18 cellular contexts compared by ENCODE assay signal in genomic region chr20:33677991-33678431, GRCh38. TPM values are rescaled to one million over a fixed set of nuclear protein-coding genes. Genes with fewer than 3 reads are reported as not detected.
A peak's percentile ranks its signal among the peaks of the same experiment; 100 is the strongest.
DNase-seq lines count a peak whose midpoint lies in the region; ATAC-seq, FAIRE-seq and TF ChIP-seq lines count a peak whose summit lies in the region.
"Had no signal": no experiment of that assay in that cellular context is flagged by ENCODE, and none has a peak within 500 bp of the region (broad histone marks: within the 10 kb centered on the region; RNA-seq: fewer than 3 reads in every experiment).

No MANE protein-coding gene starts in this region.

- H3K4me1 ChIP-seq in adipocyte (ENCODE audit: control insufficient read depth, insufficient read depth, low read length), result peaks cover 60% of the 10 kb centered on the region
- peaks cover 21 to 30% of the 10 kb centered on the region in 2 donors for H3K4me1 ChIP-seq in mucosa of rectum (ENCODE audit: control insufficient read depth in 2 of 2, insufficient read depth in 2 of 2, low read length in 2 of 2)
- H3K4me1 ChIP-seq in tibial nerve, result peaks cover 0 to 39% (median 29%) of the 10 kb centered on the region in 4 donors
- H3K4me1 ChIP-seq: prostate gland had no signal

- TF ChIP-seq EP300 in tibial nerve (IDR thresholded peaks at IDR 0.05), result peak in 1 of 2 donors; percentile 13

- peak overlapping the region; percentile 95 for H3K27ac Mint-ChIP-seq in activated naive CD4-positive, alpha-beta T cell treated with anti-CD3 and anti-CD28 coated beads, Interleukin-2, amount 10 ng/mL, durations not matched to agents 7 days and 5 days

- peaks cover 88% of the 10 kb centered on the region for H3K4me1 Mint-ChIP-seq in activated naive CD4-positive, alpha-beta T cell treated with anti-CD3 and anti-CD28 coated beads, Interleukin-2, amount 10 ng/mL, durations not matched to agents 7 days and 5 days

- H3K27ac ChIP-seq in mucosa of rectum (ENCODE audit: low read depth in 2 of 2, low read length in 2 of 2), result peak overlapping the region; percentile 17 to 49
- peak overlapping the region; percentile 87 to 100 (median 93) for H3K27ac ChIP-seq in tibial nerve
- H3K27ac ChIP-seq: colonic mucosa, prostate gland, thoracic aorta had no signal

- TF ChIP-seq POLR2A in tibial nerve (IDR thresholded peaks at IDR 0.05), result no peak

- no peaks in the 10 kb centered on the region for H3K9me3 Mint-ChIP-seq in activated naive CD4-positive, alpha-beta T cell treated with anti-CD3 and anti-CD28 coated beads, Interleukin-2, amount 10 ng/mL, durations not matched to agents 7 days and 5 days

- H3K4me3 Mint-ChIP-seq in activated naive CD4-positive, alpha-beta T cell treated with anti-CD3 and anti-CD28 coated beads, Interleukin-2, amount 10 ng/mL, durations not matched to agents 7 days and 5 days, result peak overlapping the region; percentile 47

- H3K27me3 Mint-ChIP-seq in activated naive CD4-positive, alpha-beta T cell treated with anti-CD3 and anti-CD28 coated beads, Interleukin-2, amount 10 ng/mL, durations not matched to agents 7 days and 5 days, result no peaks in the 10 kb centered on the region

- no peak for DNase-seq in activated naive CD4-positive, alpha-beta T cell treated with anti-CD3 and anti-CD28 coated beads, Interleukin-2, amount 10 ng/mL, durations not matched to agents 7 days and 5 days
- no peak for DNase-seq in activated naive CD4-positive, alpha-beta T cell treated with anti-CD3 and anti-CD28 coated beads, Interleukin-2, amount 50 U/mL, for 16 hours
- no peak for DNase-seq in adipocyte (ENCODE audit: low read depth)
- peak in 1 of 2 donors; percentile 59 for DNase-seq in tibial nerve (ENCODE audit: low spot score in 2 of 2)
- DNase-seq in RCC 7860 (ENCODE audit: low spot score), result no peak
- no peak for DNase-seq in C1 segment of cervical spinal cord (lab: John Stamatoyannopoulos, UW)
- DNase-seq: Calu3, colonic mucosa, GDM1, kidney glomerular epithelial cell, NCI-H2081 had no signal

- H3K36me3 Mint-ChIP-seq in activated naive CD4-positive, alpha-beta T cell treated with anti-CD3 and anti-CD28 coated beads, Interleukin-2, amount 10 ng/mL, durations not matched to agents 7 days and 5 days, result peaks cover 67% of the 10 kb centered on the region

- peak overlapping the region; percentile 32 for H3K4me3 ChIP-seq in adipocyte (ENCODE audit: low read length)
- H3K4me3 ChIP-seq in mucosa of rectum (ENCODE audit: low read length in 2 of 2), result no peak overlapping the region
- no peak overlapping the region for H3K4me3 ChIP-seq in tibial nerve
- H3K4me3 ChIP-seq: ascending aorta, colonic mucosa, prostate gland, thoracic aorta had no signal

- WGBS in tibial nerve, 2 donors, result 69 to 84% methylated on average over 12 of the region's 12 CpGs

- H3K9me3 ChIP-seq in adipocyte (ENCODE audit: control insufficient read depth, low read length), result no peaks in the 10 kb centered on the region
- no peaks in the 10 kb centered on the region for H3K9me3 ChIP-seq in mucosa of rectum (ENCODE audit: control insufficient read depth in 2 of 2, low read length in 2 of 2)
- no peaks in the 10 kb centered on the region for H3K9me3 ChIP-seq in tibial nerve
- H3K9me3 ChIP-seq: ascending aorta, colonic mucosa, prostate gland, thoracic aorta had no signal

- no peak for TF ChIP-seq CTCF in tibial nerve (IDR thresholded peaks at IDR 0.05)

- no peaks in the 10 kb centered on the region for H3K27me3 ChIP-seq in adipocyte (replicated peaks; ENCODE audit: control insufficient read depth, insufficient read depth, low read length)
- no peaks in the 10 kb centered on the region for H3K27me3 ChIP-seq in mucosa of rectum (ENCODE audit: control insufficient read depth in 2 of 2, insufficient read depth in 2 of 2, low read length in 2 of 2)
- H3K27me3 ChIP-seq in tibial nerve, result no peaks in the 10 kb centered on the region
- H3K27me3 ChIP-seq: ascending aorta, colonic mucosa had no signal

- FAIRE-seq in RCC 7860 (lab: Jason Lieb, UNC), result no peak

- CTCF ChIA-PET in activated naive CD4-positive, alpha-beta T cell treated with anti-CD3 and anti-CD28 coated beads, Interleukin-2, amount 10 ng/mL, durations not matched to agents 7 days and 5 days (lab: Charles Lee), result interaction anchor here (5.2 kb wide), 1 partner anchor 10 kb away, joined by 43 read pairs; the partner anchor contains the start of gene ACTL10

- ATAC-seq in HG03039 (IDR thresholded peaks at IDR 0.05; ENCODE audit: unreplicated experiment), result no peak
- ATAC-seq: Panc1 had no signal

- H3K36me3 ChIP-seq in adipocyte (ENCODE audit: control insufficient read depth, insufficient read depth, low read length, severe bottlenecking), result no peaks in the 10 kb centered on the region
- no peaks in the 10 kb centered on the region for H3K36me3 ChIP-seq in mucosa of rectum (ENCODE audit: control insufficient read depth in 2 of 2, insufficient read depth in 2 of 2, low read length in 2 of 2)
- H3K36me3 ChIP-seq in tibial nerve, result no peaks in the 10 kb centered on the region
- H3K36me3 ChIP-seq: ascending aorta, colonic mucosa, prostate gland, thoracic aorta had no signal

- H3K9ac ChIP-seq in adipocyte (ENCODE audit: low read length) (peak overlapping the region; percentile 61), mucosa of rectum (ENCODE audit: low read depth in 1 of 2, low read length in 2 of 2) (no peak overlapping the region)

RNA-seq across cellular contexts. Expression of gene NECAB3, which starts 3.8 kb away (rescaled TPM):
- 100 to 1,000 TPM in 1 of 4 donors, 10 to 100 TPM in 3; 80.8 to 103 (median 91.5) TPM for total RNA-seq in tibial nerve

RNA-seq across cellular contexts. Expression of gene E2F1, which starts 8.2 kb away (rescaled TPM):
- 1 to 10 TPM; 1.3 to 4.2 (median 1.8) TPM for total RNA-seq in tibial nerve

RNA-seq across cellular contexts. Expression of gene ACTL10, which starts 11.3 kb away (rescaled TPM):
- total RNA-seq in tibial nerve, result 1 to 10 TPM; 1.1 to 4.3 (median 3.8) TPM
- total RNA-seq: M059J had no signal

RNA-seq across cellular contexts. Expression of gene C20orf144, which starts 15.9 kb away (rescaled TPM):
- total RNA-seq in tibial nerve, result not detected
- total RNA-seq: ascending aorta, thoracic aorta had no signal

RNA-seq across cellular contexts. Expression of gene PXMP4, which starts 42.1 kb away (rescaled TPM):
- 1 to 10 TPM; 5.1 to 9.6 (median 8.6) TPM for total RNA-seq in tibial nerve
